ENCODE assay signal across 36 cellular contexts in genomic region chr20:16968099-16968498, GRCh38.
"Had no signal": no experiment of that assay in that cellular context is flagged by ENCODE, and none has a peak within 500 bp of the region (broad histone marks: within the 10 kb centered on the region; RNA-seq: fewer than 3 reads in every experiment).

No MANE protein-coding gene starts in this region.

- ATAC-seq: activated CD4-positive, alpha-beta T cell treated with anti-CD3 and anti-CD28 coated beads for 36 hours; activated CD8-positive, alpha-beta memory T cell treated with anti-CD3 and anti-CD28 coated beads, Interleukin-2, amount 10 ng/mL, durations not matched to agents 7 days and 5 days; activated CD8-positive, alpha-beta T cell treated with anti-CD3 and anti-CD28 coated beads, Interleukin-2, amount 10 ng/mL, durations not matched to agents 7 days and 5 days; activated naive CD8-positive, alpha-beta T cell treated with anti-CD3 and anti-CD28 coated beads, Interleukin-2, amount 50 U/mL, for 24 hours; body of pancreas; effector memory CD8-positive, alpha-beta T cell; esophagus mucosa; foreskin keratinocyte; gastrocnemius medialis; heart left ventricle; T-helper 17 cell had no signal

- H3K27me3 Mint-ChIP-seq: activated CD4-positive, alpha-beta memory T cell treated with anti-CD3 and anti-CD28 coated beads for 36 hours; activated CD4-positive, alpha-beta T cell treated with anti-CD3 and anti-CD28 coated beads for 36 hours; activated CD4-positive, alpha-beta T cell treated with anti-CD3 and anti-CD28 coated beads, Interleukin-2, amount 10 ng/mL, durations not matched to agents 24 days and 14 days; activated CD8-positive, alpha-beta memory T cell treated with anti-CD3 and anti-CD28 coated beads, Interleukin-2, amount 10 ng/mL, durations not matched to agents 7 days and 5 days; activated naive CD8-positive, alpha-beta T cell treated with anti-CD3 and anti-CD28 coated beads for 36 hours; effector memory CD8-positive, alpha-beta T cell; T-helper 17 cell had no signal

- H3K4me3 ChIP-seq: adrenal gland, body of pancreas, gastrocnemius medialis, heart left ventricle had no signal

- H3K27me3 ChIP-seq: adrenal gland, body of pancreas, foreskin keratinocyte, gastrocnemius medialis, heart left ventricle had no signal

- H3K9me3 ChIP-seq: adrenal gland, body of pancreas, gastrocnemius medialis, heart left ventricle had no signal

- H3K27ac ChIP-seq: adrenal gland, body of pancreas, foreskin keratinocyte, gastrocnemius medialis, heart left ventricle, WERI-Rb-1 had no signal

- H3K36me3 Mint-ChIP-seq: activated CD4-positive, alpha-beta memory T cell treated with anti-CD3 and anti-CD28 coated beads for 36 hours; activated CD8-positive, alpha-beta memory T cell treated with anti-CD3 and anti-CD28 coated beads, Interleukin-2, amount 10 ng/mL, durations not matched to agents 7 days and 5 days; activated naive CD4-positive, alpha-beta T cell treated with anti-CD3 and anti-CD28 coated beads, Interleukin-2, amount 50 U/mL, for 24 hours; activated naive CD8-positive, alpha-beta T cell treated with anti-CD3 and anti-CD28 coated beads for 36 hours had no signal

- H3K36me3 ChIP-seq: adrenal gland, gastrocnemius medialis, heart left ventricle, WERI-Rb-1 had no signal

- H3K4me3 Mint-ChIP-seq: activated CD4-positive, alpha-beta memory T cell treated with anti-CD3 and anti-CD28 coated beads for 36 hours; activated CD4-positive, alpha-beta T cell treated with anti-CD3 and anti-CD28 coated beads for 36 hours; activated CD4-positive, alpha-beta T cell treated with anti-CD3 and anti-CD28 coated beads, Interleukin-2, amount 10 ng/mL, durations not matched to agents 24 days and 14 days; activated CD8-positive, alpha-beta memory T cell treated with anti-CD3 and anti-CD28 coated beads, Interleukin-2, amount 10 ng/mL, durations not matched to agents 7 days and 5 days; activated CD8-positive, alpha-beta T cell treated with anti-CD3 and anti-CD28 coated beads, Interleukin-2, amount 10 ng/mL, durations not matched to agents 7 days and 5 days; activated naive CD4-positive, alpha-beta T cell treated with anti-CD3 and anti-CD28 coated beads for 36 hours; activated naive CD4-positive, alpha-beta T cell treated with anti-CD3 and anti-CD28 coated beads, Interleukin-2, amount 50 U/mL, for 24 hours; activated naive CD8-positive, alpha-beta T cell treated with anti-CD3 and anti-CD28 coated beads for 36 hours; activated naive CD8-positive, alpha-beta T cell treated with anti-CD3 and anti-CD28 coated beads, Interleukin-2, amount 50 U/mL, for 24 hours; activated T-helper 1 cell treated with anti-CD3 and anti-CD28 coated beads, Interleukin-12 subunit alpha, Interleukin-12 subunit beta, Interleukin-2, Interleukin-4 antibody, amounts not matched to agents 30 ng/mL and 10 ng/mL and 1 ng/mL, durations not matched to agents 14 hours and 24 hours and 36 hours; effector memory CD8-positive, alpha-beta T cell; T-helper 17 cell; T-helper 2 cell treated with Interferon-gamma antibody and Interleukin-4, amounts not matched to agents 5 μg/mL and 100 μg/mL, for 36 hours had no signal

- H3K9me3 Mint-ChIP-seq: activated CD4-positive, alpha-beta memory T cell treated with anti-CD3 and anti-CD28 coated beads for 36 hours; activated CD4-positive, alpha-beta T cell treated with anti-CD3 and anti-CD28 coated beads, Interleukin-2, amount 10 ng/mL, durations not matched to agents 24 days and 14 days; activated T-helper 2 cell treated with anti-CD3 and anti-CD28 coated beads, Interferon-gamma antibody, Interleukin-2, Interleukin-4, amounts not matched to agents 10 μg/mL and 5 μg/mL and 100 μg/mL, durations not matched to agents 14 hours and 24 hours and 36 hours; T-helper 2 cell treated with Interferon-gamma antibody and Interleukin-4, amounts not matched to agents 5 μg/mL and 100 μg/mL, for 36 hours had no signal

- H3K4me1 Mint-ChIP-seq: activated CD4-positive, alpha-beta T cell treated with anti-CD3 and anti-CD28 coated beads for 36 hours; activated CD4-positive, alpha-beta T cell treated with anti-CD3 and anti-CD28 coated beads, Interleukin-2, amount 10 ng/mL, durations not matched to agents 24 days and 14 days; activated CD8-positive, alpha-beta memory T cell treated with anti-CD3 and anti-CD28 coated beads, Interleukin-2, amount 10 ng/mL, durations not matched to agents 7 days and 5 days; activated naive CD4-positive, alpha-beta T cell treated with anti-CD3 and anti-CD28 coated beads, Interleukin-2, amount 50 U/mL, for 24 hours; activated naive CD8-positive, alpha-beta T cell treated with anti-CD3 and anti-CD28 coated beads for 36 hours; activated naive CD8-positive, alpha-beta T cell treated with anti-CD3 and anti-CD28 coated beads, Interleukin-2, amount 50 U/mL, for 24 hours; T-helper 17 cell had no signal

- H3K4me1 ChIP-seq: adrenal gland, body of pancreas, foreskin keratinocyte, gastrocnemius medialis, heart left ventricle had no signal

- DNase-seq: activated CD4-positive, alpha-beta memory T cell treated with anti-CD3 and anti-CD28 coated beads for 36 hours; activated CD4-positive, alpha-beta T cell treated with anti-CD3 and anti-CD28 coated beads for 36 hours; activated CD4-positive, alpha-beta T cell treated with anti-CD3 and anti-CD28 coated beads, Interleukin-2, amount 10 ng/mL, durations not matched to agents 24 days and 14 days; activated CD4-positive, CD25-positive, alpha-beta regulatory T cell; activated CD4-positive, CD25-positive, alpha-beta regulatory T cell treated with anti-CD3 and anti-CD28 coated beads, Interleukin-2, amount 50 U/mL, for 72 hours; activated CD8-positive, alpha-beta memory T cell treated with anti-CD3 and anti-CD28 coated beads, Interleukin-2, amount 10 ng/mL, durations not matched to agents 7 days and 5 days; activated CD8-positive, alpha-beta memory T cell treated with anti-CD3 and anti-CD28 coated beads, Interleukin-2, amount 50 U/mL, for 4 hours; activated CD8-positive, alpha-beta T cell treated with anti-CD3 and anti-CD28 coated beads, Interleukin-2, amount 10 ng/mL, durations not matched to agents 7 days and 5 days; activated effector memory CD4-positive, alpha-beta T cell treated with anti-CD3 and anti-CD28 coated beads, Interleukin-2, amount 50 U/mL, for 16 hours; activated naive CD4-positive, alpha-beta T cell treated with anti-CD3 and anti-CD28 coated beads for 36 hours; activated naive CD8-positive, alpha-beta T cell treated with anti-CD3 and anti-CD28 coated beads for 36 hours; activated naive CD8-positive, alpha-beta T cell treated with anti-CD3 and anti-CD28 coated beads, Interleukin-2, amount 50 U/mL, for 24 hours; activated T-cell treated with anti-CD3 and anti-CD28 coated beads, Interleukin-2, amount 50 U/mL, for 1 hour; activated T-cell treated with anti-CD3 and anti-CD28 coated beads, Interleukin-2, amount 50 U/mL, for 48 hours; adrenal gland; amygdala; aorta; body of pancreas; caudate nucleus; cortex of kidney; dermis blood vessel endothelial cell; effector CD4-positive, alpha-beta T cell; effector memory CD8-positive, alpha-beta T cell; foreskin keratinocyte; gastrocnemius medialis; glutamatergic neuron; heart left ventricle; T-helper 1 cell; T-helper 17 cell; T1000; WERI-Rb-1 had no signal

- H3K27ac Mint-ChIP-seq: activated CD4-positive, alpha-beta memory T cell treated with anti-CD3 and anti-CD28 coated beads for 36 hours; activated CD4-positive, alpha-beta T cell treated with anti-CD3 and anti-CD28 coated beads for 36 hours; activated CD4-positive, alpha-beta T cell treated with anti-CD3 and anti-CD28 coated beads, Interleukin-2, amount 10 ng/mL, durations not matched to agents 24 days and 14 days; activated CD8-positive, alpha-beta memory T cell treated with anti-CD3 and anti-CD28 coated beads, Interleukin-2, amount 10 ng/mL, durations not matched to agents 7 days and 5 days; activated CD8-positive, alpha-beta T cell treated with anti-CD3 and anti-CD28 coated beads, Interleukin-2, amount 10 ng/mL, durations not matched to agents 7 days and 5 days; activated naive CD4-positive, alpha-beta T cell treated with anti-CD3 and anti-CD28 coated beads for 36 hours; activated naive CD4-positive, alpha-beta T cell treated with anti-CD3 and anti-CD28 coated beads, Interleukin-2, amount 50 U/mL, for 24 hours; activated naive CD8-positive, alpha-beta T cell treated with anti-CD3 and anti-CD28 coated beads for 36 hours; activated naive CD8-positive, alpha-beta T cell treated with anti-CD3 and anti-CD28 coated beads, Interleukin-2, amount 50 U/mL, for 24 hours; activated T-helper 1 cell treated with anti-CD3 and anti-CD28 coated beads, Interleukin-12 subunit alpha, Interleukin-12 subunit beta, Interleukin-2, Interleukin-4 antibody, amounts not matched to agents 30 ng/mL and 10 ng/mL and 1 ng/mL, durations not matched to agents 14 hours and 24 hours and 36 hours; activated T-helper 2 cell treated with anti-CD3 and anti-CD28 coated beads, Interferon-gamma antibody, Interleukin-2, Interleukin-4, amounts not matched to agents 10 μg/mL and 5 μg/mL and 100 μg/mL, durations not matched to agents 14 hours and 24 hours and 36 hours; effector memory CD8-positive, alpha-beta T cell; T-helper 17 cell; T-helper 2 cell treated with Interferon-gamma antibody and Interleukin-4, amounts not matched to agents 5 μg/mL and 100 μg/mL, for 36 hours had no signal
